In genomic region chr1:1459156-1459555, GRCh38 we compare ENCODE assay signal across 3 cellular contexts. TPM values are rescaled to one million over a fixed set of nuclear protein-coding genes. Genes with fewer than 3 reads are reported as not detected.
"Had no signal": no experiment of that assay in that cellular context is flagged by ENCODE, and none has a peak within 500 bp of the region (broad histone marks: within the 10 kb centered on the region; RNA-seq: fewer than 3 reads in every experiment).

No MANE protein-coding gene starts in this region.

RNA-seq across cellular contexts. Expression of gene ATAD3C, which starts 9.7 kb away (rescaled TPM):
- polyA plus RNA-seq: IMR-90 had no signal

RNA-seq across cellular contexts. Expression of gene VWA1, which starts 23.7 kb away (rescaled TPM):
- polyA plus RNA-seq: IgD-negative memory B cell had no signal

RNA-seq across cellular contexts. Expression of gene ANKRD65, which starts 38.1 kb away (rescaled TPM):
- polyA plus RNA-seq: IgD-negative memory B cell, K562 had no signal
